In genomic region chr3:58462829-58463180, GRCh38 we compare ENCODE assay signal across 17 cellular contexts. TPM values are rescaled to one million over a fixed set of nuclear protein-coding genes. Genes with fewer than 3 reads are reported as not detected.
A peak's percentile ranks its signal among the peaks of the same experiment; 100 is the strongest.
DNase-seq lines count a peak whose midpoint lies in the region; ATAC-seq, FAIRE-seq and TF ChIP-seq lines count a peak whose summit lies in the region.
"Had no signal": no experiment of that assay in that cellular context is flagged by ENCODE, and none has a peak within 500 bp of the region (broad histone marks: within the 10 kb centered on the region; RNA-seq: fewer than 3 reads in every experiment).

No MANE protein-coding gene starts in this region.

- H3K4me2 ChIP-seq in KMS-11 = peak overlapping the region; percentile 31

- no peak for TF ChIP-seq CTCF in Calu3 (IDR thresholded peaks at IDR 0.05; ENCODE audit: unreplicated experiment)
- no peak for TF ChIP-seq CTCF in KMS-11 (conservative IDR thresholded peaks at IDR 0.05; ENCODE audit: low read depth, low read length)
- TF ChIP-seq CTCF in endodermal cell (conservative IDR thresholded peaks at IDR 0.05) = no peak
- no peak for TF ChIP-seq CTCF in nephron progenitor cell (IDR thresholded peaks at IDR 0.05)
- no peak for TF ChIP-seq CTCF in pancreas (IDR thresholded peaks at IDR 0.05)

- H3K4me1 ChIP-seq in KMS-11 (ENCODE audit: low read depth, poor library complexity, severe bottlenecking) (peaks cover 27% of the 10 kb centered on the region), endodermal cell (ENCODE audit: control insufficient read depth, insufficient read depth, low read length) (no peaks in the 10 kb centered on the region), pancreas (peaks cover 0 to 5% (median 0%) of the 10 kb centered on the region in 3 donors)

- no peaks in the 10 kb centered on the region for H3K79me2 ChIP-seq in KMS-11 (ENCODE audit: insufficient read depth, low read depth)

- intact Hi-C loops in Calu3 (cut with micrococcal nuclease; ENCODE audit: unreplicated experiment) (loop anchor here (1.0 to 2.0 kb wide), 2 partner anchors 30 to 69 kb away; partner anchors contain the start of gene KCTD6), pancreas (cut with DNase I) (loop anchor here in 1 of 3 donors (10.0 kb wide), 1 partner anchor 172 kb away; no protein-coding TSS in a partner anchor)

- no peaks in the 10 kb centered on the region for H4K20me1 ChIP-seq in KMS-11 (ENCODE audit: insufficient read depth)

- H3K27me3 ChIP-seq in KMS-11 (ENCODE audit: insufficient read depth, low read depth) (no peaks in the 10 kb centered on the region), endodermal cell (ENCODE audit: control insufficient read depth, insufficient read depth, low read length, poor library complexity, severe bottlenecking) (no peaks in the 10 kb centered on the region), pancreas (no peaks in the 10 kb centered on the region)
- H3K27me3 ChIP-seq: cardiac muscle cell, right atrium auricular region, tibial nerve had no signal

- H3K4me3 ChIP-seq in KMS-11 (IDR thresholded peaks at IDR 0.05; ENCODE audit: insufficient read depth, low read depth, low read length) (no peak overlapping the region), endodermal cell (ENCODE audit: low read length) (no peak overlapping the region), pancreas (no peak overlapping the region)
- H3K4me3 ChIP-seq: cardiac muscle cell, mucosa of descending colon had no signal

- H3K27me3 Mint-ChIP-seq in Calu3 (ENCODE audit: unreplicated experiment) (no peaks in the 10 kb centered on the region), endodermal cell (ENCODE audit: insufficient read depth) (peaks cover 7% of the 10 kb centered on the region), nephron progenitor cell (ENCODE audit: low read depth, poor library complexity) (peaks cover 2% of the 10 kb centered on the region)
- H3K27me3 Mint-ChIP-seq: stimulated activated memory B cell treated with anti-CD40 and anti-IgM and Interleukin-4, amounts not matched to agents 10 μg/mL and 1 μg/mL and 100 μg/mL, for 72 hours had no signal

- H2AFZ ChIP-seq in KMS-11 (ENCODE audit: low read depth) = peak overlapping the region; percentile 68; the same call in 1 of the 2 replicates

- H3K4me3 Mint-ChIP-seq in Calu3 (ENCODE audit: low read depth, unreplicated experiment) (peak overlapping the region; percentile 39), endodermal cell (no peak overlapping the region), nephron progenitor cell (no peak overlapping the region)

- H3K9me3 ChIP-seq in endodermal cell (ENCODE audit: control insufficient read depth, low read length) (no peaks in the 10 kb centered on the region), pancreas (no peaks in the 10 kb centered on the region)
- H3K9me3 ChIP-seq: mucosa of descending colon, right atrium auricular region, tibial nerve had no signal

- peaks cover 6% of the 10 kb centered on the region for H3K36me3 Mint-ChIP-seq in Calu3 (ENCODE audit: insufficient read depth, unreplicated experiment)
- no peaks in the 10 kb centered on the region for H3K36me3 Mint-ChIP-seq in endodermal cell (ENCODE audit: low read depth)
- H3K36me3 Mint-ChIP-seq in nephron progenitor cell (ENCODE audit: low read depth) = no peaks in the 10 kb centered on the region
- no peaks in the 10 kb centered on the region for H3K36me3 Mint-ChIP-seq in activated naive CD4-positive, alpha-beta T cell treated with anti-CD3 and anti-CD28 coated beads, Interleukin-2, amount 50 U/mL, for 72 hours
- H3K36me3 Mint-ChIP-seq: stimulated activated memory B cell treated with anti-CD40 and anti-IgM and Interleukin-4, amounts not matched to agents 10 μg/mL and 1 μg/mL and 100 μg/mL, for 72 hours had no signal

- CTCF ChIA-PET in Calu3 (lab: Charles Lee) = no interaction called here

- no peak overlapping the region for H3K9ac ChIP-seq in KMS-11
- no peak overlapping the region for H3K9ac ChIP-seq in endodermal cell (ENCODE audit: extremely low read depth, low read length, poor library complexity, severe bottlenecking)

- H3K36me3 ChIP-seq in KMS-11 (ENCODE audit: insufficient read depth) (no peaks in the 10 kb centered on the region), endodermal cell (ENCODE audit: control insufficient read depth, insufficient read depth, low read length) (no peaks in the 10 kb centered on the region), pancreas (no peaks in the 10 kb centered on the region)
- H3K36me3 ChIP-seq: cardiac muscle cell, right atrium auricular region, tibial nerve had no signal

- DNase-seq in Calu3 = no peak
- peak; percentile 89 for DNase-seq in endodermal cell
- DNase-seq in nephron progenitor cell = no peak
- DNase-seq in NCI-H446 (lab: John Stamatoyannopoulos, UW) = no peak
- no peak for DNase-seq in pancreas
- DNase-seq in NCI-H1105 (lab: John Stamatoyannopoulos, UW) = no peak
- no peak for DNase-seq in activated naive CD4-positive, alpha-beta T cell treated with anti-CD3 and anti-CD28 coated beads, Interleukin-2, amount 50 U/mL, for 72 hours (ENCODE audit: low spot score in 2 of 2)
- DNase-seq: NCI-H2107 had no signal

- ATAC-seq in pancreas = no peak
- ATAC-seq in activated naive CD4-positive, alpha-beta T cell treated with anti-CD3 and anti-CD28 coated beads, Interleukin-2, amount 50 U/mL, for 72 hours = no peak

- H3K9me3 Mint-ChIP-seq in Calu3 (ENCODE audit: low read depth, unreplicated experiment) (no peaks in the 10 kb centered on the region), endodermal cell (peaks cover 3% of the 10 kb centered on the region), nephron progenitor cell (no peaks in the 10 kb centered on the region)
- no peaks in the 10 kb centered on the region for H3K9me3 Mint-ChIP-seq in activated naive CD4-positive, alpha-beta T cell treated with anti-CD3 and anti-CD28 coated beads, Interleukin-2, amount 50 U/mL, for 72 hours
- H3K9me3 Mint-ChIP-seq: activated T-helper 2 cell treated with anti-CD3 and anti-CD28 coated beads, Interferon-gamma antibody, Interleukin-2, Interleukin-4, amounts not matched to agents 10 μg/mL and 5 μg/mL and 100 μg/mL, durations not matched to agents 14 hours and 24 hours and 36 hours; stimulated activated memory B cell treated with anti-CD40 and anti-IgM and Interleukin-4, amounts not matched to agents 10 μg/mL and 1 μg/mL and 100 μg/mL, for 72 hours; T-helper 2 cell treated with Interferon-gamma antibody and Interleukin-4, amounts not matched to agents 5 μg/mL and 100 μg/mL, for 36 hours had no signal

- no peak for FAIRE-seq in pancreas (lab: Jason Lieb, UNC)

- H3K4me1 Mint-ChIP-seq in Calu3 (ENCODE audit: low read depth, unreplicated experiment) (peaks cover 15% of the 10 kb centered on the region), endodermal cell (peaks cover 21% of the 10 kb centered on the region), nephron progenitor cell (peaks cover 18% of the 10 kb centered on the region)

- BruUV-seq in Calu3 (replicated peaks; lab: Mats Ljungman, UMichigan) = no TSS peak

- H3K27ac Mint-ChIP-seq in Calu3 (ENCODE audit: unreplicated experiment) = no peak overlapping the region
- H3K27ac Mint-ChIP-seq in endodermal cell = peak overlapping the region; percentile 96
- H3K27ac Mint-ChIP-seq in nephron progenitor cell = peak overlapping the region; percentile 66
- no peak overlapping the region for H3K27ac Mint-ChIP-seq in activated naive CD4-positive, alpha-beta T cell treated with anti-CD3 and anti-CD28 coated beads, Interleukin-2, amount 50 U/mL, for 72 hours
- H3K27ac Mint-ChIP-seq: activated T-helper 2 cell treated with anti-CD3 and anti-CD28 coated beads, Interferon-gamma antibody, Interleukin-2, Interleukin-4, amounts not matched to agents 10 μg/mL and 5 μg/mL and 100 μg/mL, durations not matched to agents 14 hours and 24 hours and 36 hours; T-helper 2 cell treated with Interferon-gamma antibody and Interleukin-4, amounts not matched to agents 5 μg/mL and 100 μg/mL, for 36 hours had no signal

- H3K27ac ChIP-seq in KMS-11 (no peak overlapping the region), endodermal cell (ENCODE audit: low read depth, low read length) (peak overlapping the region; percentile 32), pancreas (no peak overlapping the region)
- H3K27ac ChIP-seq: cardiac muscle cell, epithelial cell of prostate, right atrium auricular region, tibial nerve had no signal

- 50 to 52% methylated on average over 2 to 4 of the region's 4 CpGs for WGBS in endodermal cell (ENCODE audit: insufficient coverage in 1 of 2, insufficient read length in 1 of 2), 2 experiments
- WGBS in pancreas, 2 donors = 67 to 75% methylated on average over 4 of the region's 4 CpGs

RNA-seq across cellular contexts. Expression of gene KCTD6, which starts 29.1 kb away (rescaled TPM):
- total RNA-seq in Calu3 (2022) (10.7 and 11.4 TPM in 2 replicates), endodermal cell (10 to 100 TPM; 17.9 to 20.4 TPM), pancreas (1 to 10 TPM; 2.2 to 6.0 (median 3.5) TPM)
- 32.2 TPM for polyA plus RNA-seq in endodermal cell (2013, experiment 1 of 2)
- 30.6 TPM for polyA plus RNA-seq in endodermal cell (2013, experiment 2 of 2)
- 10 to 100 TPM in 1 of 2 donors, 1 to 10 TPM in 1; 4.8 to 13.8 TPM for polyA plus RNA-seq in pancreas
- 1 to 10 TPM; 2.5 to 5.7 TPM for total RNA-seq in activated naive CD4-positive, alpha-beta T cell treated with anti-CD3 and anti-CD28 coated beads, Interleukin-2, amount 50 U/mL, for 72 hours

RNA-seq across cellular contexts. Expression of gene PDHB, which starts 29.2 kb away (rescaled TPM):
- total RNA-seq in Calu3 (2022) (45.4 and 47.6 TPM in 2 replicates), endodermal cell (100 to 1,000 TPM; 127 to 159 TPM), pancreas (10 to 100 TPM; 17.7 to 26.8 (median 23.9) TPM)
- 108 TPM for polyA plus RNA-seq in endodermal cell (2013, experiment 1 of 2)
- polyA plus RNA-seq in endodermal cell (2013, experiment 2 of 2) = 102 TPM
- polyA plus RNA-seq in pancreas = 10 to 100 TPM; 31.1 to 44.9 TPM
- 10 to 100 TPM; 53.0 to 56.5 TPM for total RNA-seq in activated naive CD4-positive, alpha-beta T cell treated with anti-CD3 and anti-CD28 coated beads, Interleukin-2, amount 50 U/mL, for 72 hours

Comparison
In these comparisons a context has a peak if more than half of its experiments do, and no peak if none do; other contexts are left out.
1. H3K27ac Mint-ChIP-seq: peak in endodermal cell (single experiment) and nephron progenitor cell (single experiment); none in Calu3 (single experiment) and activated naive CD4-positive, alpha-beta T cell treated with anti-CD3 and anti-CD28 coated beads, Interleukin-2, amount 50 U/mL, for 72 hours (0 of 2).